Comparison of ENCODE assay signal across 13 cellular contexts in genomic region chr6:165767228-165767627, GRCh38.
DNase-seq lines count a peak whose midpoint lies in the region; ATAC-seq and TF ChIP-seq lines count a peak whose summit lies in the region.
"Had no signal": no experiment of that assay in that cellular context is flagged by ENCODE, and none has a peak within 500 bp of the region (broad histone marks: within the 10 kb centered on the region; RNA-seq: fewer than 3 reads in every experiment).

No MANE protein-coding gene starts in this region.

- H3K36me3 ChIP-seq in heart right ventricle (no peaks in the 10 kb centered on the region), upper lobe of right lung (no peaks in the 10 kb centered on the region)

- TF ChIP-seq CTCF in heart right ventricle (IDR thresholded peaks at IDR 0.05) (no peak), fibroblast of villous mesenchyme (IDR thresholded peaks at IDR 0.05; ENCODE audit: insufficient read depth, low read depth, low read length) (no peak), upper lobe of right lung (IDR thresholded peaks at IDR 0.05) (no peak)

- H3K27ac ChIP-seq in heart right ventricle, result peak overlapping the region in 7 of 10 donors; percentile 15 to 81 (median 70)
- H3K27ac ChIP-seq in upper lobe of right lung, result peak overlapping the region; percentile 11

- H3K4me3 ChIP-seq in heart right ventricle, result no peak overlapping the region
- H3K4me3 ChIP-seq in fibroblast of villous mesenchyme (ENCODE audit: low read depth, low read length), result no peak overlapping the region
- no peak overlapping the region for H3K4me3 ChIP-seq in upper lobe of right lung

- intact Hi-C loops in heart right ventricle (cut with DNase I), result loop anchor here in 2 of 10 donors (2.0 to 10.0 kb wide), 2 partner anchors 78 to 80 kb away; no protein-coding TSS in a partner anchor
- intact Hi-C loops in left cardiac atrium (cut with DNase I), result no loop called here
- intact Hi-C loops in upper lobe of right lung (cut with DNase I), result no loop called here

- peaks cover 0 to 9% (median 0%) of the 10 kb centered on the region in 11 donors for H3K9me3 ChIP-seq in heart right ventricle
- no peaks in the 10 kb centered on the region for H3K9me3 ChIP-seq in upper lobe of right lung

- peaks cover 0 to 51% (median 24%) of the 10 kb centered on the region in 9 donors for H3K4me1 ChIP-seq in heart right ventricle
- peaks cover 13% of the 10 kb centered on the region for H3K4me1 ChIP-seq in upper lobe of right lung

- ATAC-seq in heart right ventricle, result peak in 2 of 8 donors; percentile 25 to 29
- ATAC-seq in left cardiac atrium, result no peak
- peak; percentile 72 for ATAC-seq in upper lobe of right lung
- ATAC-seq in HG03095 (IDR thresholded peaks at IDR 0.05; ENCODE audit: unreplicated experiment), result no peak
- ATAC-seq: stimulated activated naive B cell treated with anti-CD40 and anti-IgM and Interleukin-4, amounts not matched to agents 10 μg/mL and 1 μg/mL and 100 μg/mL, for 72 hours had no signal

- no peaks in the 10 kb centered on the region for H3K27me3 ChIP-seq in heart right ventricle
- H3K27me3 ChIP-seq in upper lobe of right lung, result no peaks in the 10 kb centered on the region

- 36% methylated on average over 3 of the region's 3 CpGs for WGBS in heart right ventricle, 2 donors

- no peak for DNase-seq in heart right ventricle
- no peak for DNase-seq in left cardiac atrium
- DNase-seq in amniotic epithelial cell (ENCODE audit: low read depth), result peak; percentile 60
- peak; percentile 12 for DNase-seq in fibroblast of villous mesenchyme (ENCODE audit: low read depth)
- no peak for DNase-seq in upper lobe of right lung
- DNase-seq in iPS-NIHi7 (ENCODE audit: extremely low spot score), result no peak
- no peak for DNase-seq in kidney glomerular epithelial cell (lab: John Stamatoyannopoulos, UW)
- DNase-seq: NCI-H1417 treated with DMSO at 0.1 percent for 48 hours; NCI-H2171; NCI-H82; Right ventricle myocardium superior; stimulated activated naive B cell treated with anti-CD40 and anti-IgM and Interleukin-4, amounts not matched to agents 10 μg/mL and 1 μg/mL and 100 μg/mL, for 72 hours had no signal

Comparison
In these comparisons a context has a peak if more than half of its experiments do, and no peak if none do; other contexts are left out.
1. DNase-seq: peak in amniotic epithelial cell (single experiment) and fibroblast of villous mesenchyme (single experiment); none in heart right ventricle (0 of 2), left cardiac atrium (single experiment), upper lobe of right lung (single experiment), iPS-NIHi7 (single experiment) and kidney glomerular epithelial cell (single experiment).